ENCODE assay signal across 18 cellular contexts in genomic region chr17:34736611-34737010, GRCh38.
A peak's percentile ranks its signal among the peaks of the same experiment; 100 is the strongest.
DNase-seq lines count a peak whose midpoint lies in the region; ATAC-seq and TF ChIP-seq lines count a peak whose summit lies in the region.
"Had no signal": no experiment of that assay in that cellular context is flagged by ENCODE, and none has a peak within 500 bp of the region (broad histone marks: within the 10 kb centered on the region; RNA-seq: fewer than 3 reads in every experiment).

No MANE protein-coding gene starts in this region.

- H3K27ac Mint-ChIP-seq in chondrocyte (ENCODE audit: unreplicated experiment) = no peak overlapping the region
- no peak overlapping the region for H3K27ac Mint-ChIP-seq in osteocyte (ENCODE audit: unreplicated experiment)
- H3K27ac Mint-ChIP-seq: CD14-positive monocyte; CD8-positive, alpha-beta T cell; GM23338 had no signal

- TF ChIP-seq CTCF in chondrocyte (IDR thresholded peaks at IDR 0.05) = no peak
- TF ChIP-seq CTCF in osteocyte (IDR thresholded peaks at IDR 0.05) = no peak
- TF ChIP-seq CTCF in tibial artery (IDR thresholded peaks at IDR 0.05) = no peak

- H3K27me3 Mint-ChIP-seq in chondrocyte (ENCODE audit: low read depth) = peaks cover under 1% of the 10 kb centered on the region
- H3K27me3 Mint-ChIP-seq in osteocyte (ENCODE audit: unreplicated experiment) = no peaks in the 10 kb centered on the region

- no peaks in the 10 kb centered on the region for H3K4me1 Mint-ChIP-seq in chondrocyte (ENCODE audit: low read depth)
- no peaks in the 10 kb centered on the region for H3K4me1 Mint-ChIP-seq in osteocyte (ENCODE audit: unreplicated experiment)

- H3K9me3 Mint-ChIP-seq in chondrocyte (ENCODE audit: low read depth) = peaks cover 7% of the 10 kb centered on the region
- peaks cover 7% of the 10 kb centered on the region for H3K9me3 Mint-ChIP-seq in osteocyte (ENCODE audit: unreplicated experiment)
- H3K9me3 Mint-ChIP-seq: CD8-positive, alpha-beta T cell had no signal

- no peak overlapping the region for H3K4me3 Mint-ChIP-seq in chondrocyte (ENCODE audit: unreplicated experiment)
- H3K4me3 Mint-ChIP-seq in osteocyte (ENCODE audit: unreplicated experiment) = no peak overlapping the region
- H3K4me3 Mint-ChIP-seq: CD14-positive monocyte; CD8-positive, alpha-beta T cell; GM23338 had no signal

- H3K27me3 ChIP-seq in tibial artery = no peaks in the 10 kb centered on the region

- no peaks in the 10 kb centered on the region for H3K36me3 Mint-ChIP-seq in chondrocyte (ENCODE audit: low read depth)
- H3K36me3 Mint-ChIP-seq in osteocyte (ENCODE audit: unreplicated experiment) = no peaks in the 10 kb centered on the region
- H3K36me3 Mint-ChIP-seq: CD14-positive monocyte; CD8-positive, alpha-beta T cell had no signal

- no peaks in the 10 kb centered on the region for H3K4me1 ChIP-seq in tibial artery
- H3K4me1 ChIP-seq: HAP-1 had no signal

- intact Hi-C loops in tibial artery (cut with DNase I; ENCODE audit: low total_unique reads) = no loop called here

- H3K36me3 ChIP-seq in tibial artery = no peaks in the 10 kb centered on the region
- H3K36me3 ChIP-seq: HAP-1 had no signal

- ATAC-seq in HG02840 (IDR thresholded peaks at IDR 0.05; ENCODE audit: low FRiP score, unreplicated experiment) = no peak
- no peak for ATAC-seq in HG03460 (IDR thresholded peaks at IDR 0.05; ENCODE audit: unreplicated experiment)
- ATAC-seq: CD8-positive, alpha-beta T cell; GM23338 had no signal

- no peaks in the 10 kb centered on the region for H3K9me3 ChIP-seq in tibial artery
- H3K9me3 ChIP-seq: HAP-1 had no signal

- H3K4me3 ChIP-seq in tibial artery = no peak overlapping the region
- H3K4me3 ChIP-seq: GM23338, HAP-1 had no signal

- no peak overlapping the region for H3K27ac ChIP-seq in tibial artery
- H3K27ac ChIP-seq: 22Rv1, HL-60 had no signal

- DNase-seq in activated CD8-positive, alpha-beta memory T cell treated with anti-CD3 and anti-CD28 coated beads, Interleukin-2, amount 50 U/mL, for 48 hours = peak; percentile 29
- DNase-seq in activated CD8-positive, alpha-beta memory T cell treated with anti-CD3 and anti-CD28 coated beads, Interleukin-2, amount 50 U/mL, for 4 hours = no peak
- peak; percentile 39 for DNase-seq in chondrocyte (ENCODE audit: low spot score)
- peak; percentile 78 for DNase-seq in osteocyte (ENCODE audit: extremely low spot score, unreplicated experiment)
- peak; percentile 3 to 10 for DNase-seq in tibial artery
- DNase-seq in NCI-H446 (lab: John Stamatoyannopoulos, UW) = no peak
- DNase-seq: CD8-positive, alpha-beta T cell; COR-L47; DMS153; DMS79 treated with DMSO at 0.1 percent for 48 hours; EL had no signal

Comparison
In these comparisons a context has a peak if more than half of its experiments do, and no peak if none do; other contexts are left out.
1. DNase-seq: peak in activated CD8-positive, alpha-beta memory T cell treated with anti-CD3 and anti-CD28 coated beads, Interleukin-2, amount 50 U/mL, for 48 hours (single experiment), chondrocyte (single experiment), osteocyte (single experiment) and tibial artery (2 of 2); none in activated CD8-positive, alpha-beta memory T cell treated with anti-CD3 and anti-CD28 coated beads, Interleukin-2, amount 50 U/mL, for 4 hours (single experiment) and NCI-H446 (0 of 2).